In genomic region chr12:10175849-10176641, GRCh38 we compare ENCODE assay signal across 17 cellular contexts. TPM values are rescaled to one million over a fixed set of nuclear protein-coding genes. Genes with fewer than 3 reads are reported as not detected.
DNase-seq lines count a peak whose midpoint lies in the region; FAIRE-seq and TF ChIP-seq lines count a peak whose summit lies in the region.
"Had no signal": no experiment of that assay in that cellular context is flagged by ENCODE, and none has a peak within 500 bp of the region (broad histone marks: within the 10 kb centered on the region; RNA-seq: fewer than 3 reads in every experiment).

No MANE protein-coding gene starts in this region.

- H4K20me1 ChIP-seq in neural progenitor cell (ENCODE audit: low read depth) (no peaks in the 10 kb centered on the region), Karpas-422 (ENCODE audit: insufficient read depth, low read depth, low read length) (no peaks in the 10 kb centered on the region)

- TF ChIP-seq POLR2A in suprapubic skin (IDR thresholded peaks at IDR 0.05), result no peak

- H3K4me3 Mint-ChIP-seq in neural progenitor cell, result no peak overlapping the region

- H3K4me2 ChIP-seq in neural progenitor cell, result no peak overlapping the region
- no peak overlapping the region for H3K4me2 ChIP-seq in Karpas-422 (ENCODE audit: low read depth, low read length, poor library complexity, severe bottlenecking)

- H3K36me3 ChIP-seq in bronchial epithelial cell (ENCODE audit: control insufficient read depth, insufficient read depth, low read length), result no peaks in the 10 kb centered on the region
- H3K36me3 ChIP-seq in suprapubic skin, result no peaks in the 10 kb centered on the region
- no peaks in the 10 kb centered on the region for H3K36me3 ChIP-seq in neural progenitor cell
- no peaks in the 10 kb centered on the region for H3K36me3 ChIP-seq in Karpas-422 (ENCODE audit: insufficient read depth, low read length)
- H3K36me3 ChIP-seq: right lobe of liver, upper lobe of left lung had no signal

- no peak for TF ChIP-seq EP300 in suprapubic skin (IDR thresholded peaks at IDR 0.05)

- H3K4me1 ChIP-seq in suprapubic skin (peaks cover 11% of the 10 kb centered on the region), neural progenitor cell (no peaks in the 10 kb centered on the region), Karpas-422 (ENCODE audit: low read length) (no peaks in the 10 kb centered on the region)
- H3K4me1 ChIP-seq: right lobe of liver, upper lobe of left lung had no signal

- no peaks in the 10 kb centered on the region for H3K9me2 ChIP-seq in Karpas-422 (replicated peaks; ENCODE audit: insufficient read depth, low read length)

- no peaks in the 10 kb centered on the region for H3K9me3 ChIP-seq in suprapubic skin
- H3K9me3 ChIP-seq in neural progenitor cell (ENCODE audit: low read depth), result no peaks in the 10 kb centered on the region
- no peaks in the 10 kb centered on the region for H3K9me3 ChIP-seq in Karpas-422 (ENCODE audit: low read length)
- H3K9me3 ChIP-seq: right lobe of liver, upper lobe of left lung had no signal

- no peaks in the 10 kb centered on the region for H3K36me3 Mint-ChIP-seq in neural progenitor cell

- TF ChIP-seq CTCF in bronchial epithelial cell (IDR thresholded peaks at IDR 0.05; ENCODE audit: insufficient read depth, low read length, severe bottlenecking) (peak; percentile 26), suprapubic skin (IDR thresholded peaks at IDR 0.05) (no peak), neural progenitor cell (IDR thresholded peaks at IDR 0.05) (no peak)

- no peak for FAIRE-seq in bronchial epithelial cell (lab: Jason Lieb, UNC)

- no peaks in the 10 kb centered on the region for H3K9me3 Mint-ChIP-seq in neural progenitor cell

- 43% methylated on average over 5 of the region's 5 CpGs for WGBS in suprapubic skin

- no peaks in the 10 kb centered on the region for H3F3A ChIP-seq in neural progenitor cell (ENCODE audit: low read depth)

- H2AFZ ChIP-seq in neural progenitor cell (replicated peaks), result no peak overlapping the region
- no peak overlapping the region for H2AFZ ChIP-seq in Karpas-422 (ENCODE audit: low read length)

- DNase-seq in HPDE6-E6E7 (ENCODE audit: extremely low spot score) (peak; percentile 53), bronchial epithelial cell (ENCODE audit: low read depth) (peak; percentile 93), left kidney (ENCODE audit: low read depth, low spot score) (peak; percentile 83), suprapubic skin (ENCODE audit: low spot score in 2 of 2) (no peak), globus pallidus (ENCODE audit: low spot score) (no peak), neural progenitor cell (ENCODE audit: low spot score) (no peak), Karpas-422 (no peak)
- DNase-seq: activated naive CD4-positive, alpha-beta T cell; anterior cingulate cortex; effector CD8-positive, alpha-beta T cell; NCI-H345; NK-92 treated with Interleukin-12 subunit alpha and Interleukin-12 subunit beta, amount 100 ng/mL, for 24 hours; occipital lobe; right lobe of liver; stimulated activated naive CD4-positive, alpha-beta T cell treated with Interleukin-2 at 50 U/mL for 16 hours; SW 1271; upper lobe of left lung had no signal

- H3K4me3 ChIP-seq in bronchial epithelial cell (ENCODE audit: low read depth, low read length) (no peak overlapping the region), suprapubic skin (no peak overlapping the region), neural progenitor cell (no peak overlapping the region), Karpas-422 (ENCODE audit: low read length) (no peak overlapping the region)
- H3K4me3 ChIP-seq: right lobe of liver, upper lobe of left lung had no signal

- no peaks in the 10 kb centered on the region for H3K27me3 Mint-ChIP-seq in neural progenitor cell (ENCODE audit: insufficient read depth, low read depth)

- H3K9ac ChIP-seq in neural progenitor cell, result no peak overlapping the region
- no peak overlapping the region for H3K9ac ChIP-seq in Karpas-422 (ENCODE audit: low read length)

- H3K27me3 ChIP-seq in bronchial epithelial cell (ENCODE audit: control insufficient read depth, insufficient read depth, low read length), result no peaks in the 10 kb centered on the region
- H3K27me3 ChIP-seq in suprapubic skin, result peaks cover 4% of the 10 kb centered on the region
- H3K27me3 ChIP-seq in neural progenitor cell, result no peaks in the 10 kb centered on the region
- no peaks in the 10 kb centered on the region for H3K27me3 ChIP-seq in Karpas-422 (ENCODE audit: low read length)
- H3K27me3 ChIP-seq: right lobe of liver, upper lobe of left lung had no signal

- peaks cover 10% of the 10 kb centered on the region for H3K4me1 Mint-ChIP-seq in neural progenitor cell

- peak overlapping the region; percentile 48 for H3K27ac ChIP-seq in suprapubic skin
- H3K27ac ChIP-seq in neural progenitor cell, result no peak overlapping the region
- no peak overlapping the region for H3K27ac ChIP-seq in Karpas-422 (ENCODE audit: low read length)
- H3K27ac ChIP-seq: right lobe of liver, upper lobe of left lung had no signal

- H3K27ac Mint-ChIP-seq in neural progenitor cell, result no peak overlapping the region

- H3K79me2 ChIP-seq in neural progenitor cell (ENCODE audit: low read depth) (no peaks in the 10 kb centered on the region), Karpas-422 (ENCODE audit: low read length) (no peaks in the 10 kb centered on the region)

RNA-seq across cellular contexts. Expression of gene TMEM52B, which starts 2.8 kb away (rescaled TPM):
- total RNA-seq in bronchial epithelial cell (not detected in 2 replicates), suprapubic skin (under 1 TPM in 1 of 4 donors, not detected in 3; 0.16 TPM), neural progenitor cell (ENCODE audit: low replicate concordance) (not detected in 2 replicates)
- not detected in 2 replicates for total RNA-seq in Karpas-422 (2014; rRNA removed; shearing (Covaris generic); ENCODE audit: low replicate concordance)

RNA-seq across cellular contexts. Expression of gene OLR1, which starts 4.1 kb away (rescaled TPM):
- total RNA-seq in bronchial epithelial cell, result 0.38 TPM in 1 of 2 replicates, not detected in the other
- not detected for total RNA-seq in suprapubic skin
- not detected in 2 replicates for total RNA-seq in neural progenitor cell (ENCODE audit: low replicate concordance)
- not detected in 2 replicates for total RNA-seq in Karpas-422 (2014; rRNA removed; shearing (Covaris generic); ENCODE audit: low replicate concordance)

RNA-seq across cellular contexts. Expression of gene GABARAPL1, which starts 36.6 kb away (rescaled TPM):
- total RNA-seq in bronchial epithelial cell, result 21.3 and 32.9 TPM in 2 replicates
- 10 to 100 TPM; 48.7 to 94.6 (median 81.1) TPM for total RNA-seq in suprapubic skin
- 38.9 and 39.3 TPM in 2 replicates for total RNA-seq in neural progenitor cell (ENCODE audit: low replicate concordance)
- 0.56 and 0.90 TPM in 2 replicates for total RNA-seq in Karpas-422 (2014; rRNA removed; shearing (Covaris generic); ENCODE audit: low replicate concordance)

RNA-seq across cellular contexts. Expression of gene CLEC7A, which starts 46.0 kb away (rescaled TPM):
- total RNA-seq in bronchial epithelial cell (not detected in 2 replicates), suprapubic skin (1 to 10 TPM; 3.7 to 6.6 (median 4.1) TPM), neural progenitor cell (ENCODE audit: low replicate concordance) (not detected in 2 replicates)
- not detected in 2 replicates for total RNA-seq in Karpas-422 (2014; rRNA removed; shearing (Covaris generic); ENCODE audit: low replicate concordance)

Comparison
In these comparisons a context has a peak if more than half of its experiments do, and no peak if none do; other contexts are left out.
1. DNase-seq: peak in HPDE6-E6E7 (single experiment), bronchial epithelial cell (single experiment) and left kidney (single experiment); none in suprapubic skin (0 of 2), globus pallidus (single experiment), neural progenitor cell (single experiment) and Karpas-422 (single experiment).
2. RNA of gene GABARAPL1, which starts 36.6 kb away (total RNA-seq): 48.7 to 94.6 TPM in suprapubic skin, 38.9 to 39.3 TPM in neural progenitor cell and 21.3 to 32.9 TPM in bronchial epithelial cell; 0.56 to 0.90 TPM in Karpas-422; every median in the first group is over 10 times any median in the second.